1 cellular context compared by ENCODE assay signal in genomic region chr11:10744206-10744605, GRCh38.
TF ChIP-seq lines count a peak whose summit lies in the region.

No MANE protein-coding gene starts in this region.

TF ChIP-seq in K562, 482 proteins besides CTCF, POLR2A, EP300 and RAD21:
- no peak for TF ChIP-seq MTA2 (IDR thresholded peaks at IDR 0.05; ENCODE audit: low read depth)
- TF ChIP-seq ZFP36 (IDR thresholded peaks at IDR 0.05; ENCODE audit: low read depth, low read length, partially characterized antibody): peak; percentile 64
- TF ChIP-seq CBX1 (IDR thresholded peaks at IDR 0.05; ENCODE audit: low read depth): no peak
- TF ChIP-seq RNF2 (IDR thresholded peaks at IDR 0.05): 0 out of 2 replicates have a peak, but pooled peaks have one; percentile 2
- no peak for TF ChIP-seq KLF10 (CRISPR knock-in tag; IDR thresholded peaks at IDR 0.05)
- no peak for TF ChIP-seq PRDM10 (IDR thresholded peaks at IDR 0.05; ENCODE audit: partially characterized antibody)
- no peak for TF ChIP-seq KLF6 (CRISPR knock-in tag; IDR thresholded peaks at IDR 0.05; ENCODE audit: borderline replicate concordance)
- peak; percentile 70 for TF ChIP-seq ARID1B (IDR thresholded peaks at IDR 0.05)
- TF ChIP-seq EZH2 (IDR thresholded peaks at IDR 0.05; ENCODE audit: borderline replicate concordance, low read depth, low read length): no peak
- TF ChIP-seq TAL1 (IDR thresholded peaks at IDR 0.05): peak; percentile 27; the same call in 1 of the 2 replicates
- TF ChIP-seq CGGBP1 (CRISPR knock-in tag; IDR thresholded peaks at IDR 0.05): no peak
- TF ChIP-seq KLF16 (IDR thresholded peaks at IDR 0.05): peak; percentile 24; the same call in 1 of the 2 replicates
- TF ChIP-seq CTCFL (IDR thresholded peaks at IDR 0.05; ENCODE audit: borderline replicate concordance, insufficient read depth, low read depth, low read length, poor library complexity, severe bottlenecking): no peak
- TF ChIP-seq CBFA2T2 (conservative IDR thresholded peaks at IDR 0.05): 0 out of 2 replicates have a peak, but pooled peaks have one; percentile 12
- TF ChIP-seq ZNF518B (CRISPR knock-in tag; IDR thresholded peaks at IDR 0.05): no peak
- peak; percentile 61 for TF ChIP-seq CBFA2T3 (IDR thresholded peaks at IDR 0.05)
- 0 out of 2 replicates have a peak, but pooled peaks have one; percentile 5 for TF ChIP-seq JUND (IDR thresholded peaks at IDR 0.05; ENCODE audit: borderline replicate concordance, low read depth, low read length)
- TF ChIP-seq JUND (tag; IDR thresholded peaks at IDR 0.05; ENCODE audit: borderline replicate concordance, low read depth, low read length): no peak; the same call in 2 of the 3 replicates
- no peak for TF ChIP-seq ZNF134 (CRISPR knock-in tag; conservative IDR thresholded peaks at IDR 0.05)
- TF ChIP-seq TEAD1 (CRISPR knock-in tag; IDR thresholded peaks at IDR 0.05): no peak
- no peak for TF ChIP-seq ZNF444 (CRISPR knock-in tag; IDR thresholded peaks at IDR 0.05)
- no peak for TF ChIP-seq ZNF77 (CRISPR knock-in tag; IDR thresholded peaks at IDR 0.05)
- no peak for TF ChIP-seq ZNF347 (CRISPR knock-in tag; IDR thresholded peaks at IDR 0.05; ENCODE audit: low read depth)
- TF ChIP-seq SMARCA4 (IDR thresholded peaks at IDR 0.05): 0 out of 2 replicates have a peak, but pooled peaks have one; percentile 21
- no peak for TF ChIP-seq KLF1 (tag; IDR thresholded peaks at IDR 0.05)
- TF ChIP-seq SIN3A (IDR thresholded peaks at IDR 0.05; ENCODE audit: borderline replicate concordance in 2 of 2, control insufficient read depth in 1 of 2, low read depth in 2 of 2, low read length in 2 of 2): no peak
- TF ChIP-seq BDP1 (IDR thresholded peaks at IDR 0.05; ENCODE audit: insufficient read depth, insufficient read length): no peak
- TF ChIP-seq PYGO2 (tag; IDR thresholded peaks at IDR 0.05): no peak
- no peak for TF ChIP-seq MNT (conservative IDR thresholded peaks at IDR 0.05)
- TF ChIP-seq CCNT2 (IDR thresholded peaks at IDR 0.05; ENCODE audit: borderline replicate concordance, extremely low read depth, insufficient read length, low read depth, low read length): peak; percentile 56
- TF ChIP-seq DNMT1 (IDR thresholded peaks at IDR 0.05): no peak
- TF ChIP-seq ARID3A (IDR thresholded peaks at IDR 0.05; ENCODE audit: borderline replicate concordance, low read depth, low read length): 0 out of 2 replicates have a peak, but pooled peaks have one; percentile 10
- TF ChIP-seq TCF3 (CRISPR knock-in tag; IDR thresholded peaks at IDR 0.05): peak; percentile 50
- TF ChIP-seq ETV5 (CRISPR knock-in tag; IDR thresholded peaks at IDR 0.05; ENCODE audit: low read depth): no peak
- TF ChIP-seq RCOR1 (IDR thresholded peaks at IDR 0.05; ENCODE audit: borderline replicate concordance in 1 of 2, low read depth in 2 of 2, low read length in 2 of 2): peak in 1 of 2 experiments; percentile 30; a peak in 1 of 4 replicates
- no peak for TF ChIP-seq TRIM28 (IDR thresholded peaks at IDR 0.05)
- TF ChIP-seq CHAMP1 (IDR thresholded peaks at IDR 0.05): no peak
- no peak for TF ChIP-seq YBX1 (IDR thresholded peaks at IDR 0.05)
- TF ChIP-seq SOX6 (IDR thresholded peaks at IDR 0.05): peak; percentile 46
- TF ChIP-seq ETV1 (tag; conservative IDR thresholded peaks at IDR 0.05; ENCODE audit: low read depth): peak; percentile 58; the same call in 1 of the 2 replicates
- TF ChIP-seq HDGF (IDR thresholded peaks at IDR 0.05): no peak
- no peak for TF ChIP-seq ZNF133 (CRISPR knock-in tag; IDR thresholded peaks at IDR 0.05)
- no peak for TF ChIP-seq ERF (CRISPR knock-in tag; IDR thresholded peaks at IDR 0.05)
- no peak for TF ChIP-seq NCOA2 (IDR thresholded peaks at IDR 0.05; ENCODE audit: partially characterized antibody in 2 of 2)
- TF ChIP-seq PTRF (tag; IDR thresholded peaks at IDR 0.05): no peak
- TF ChIP-seq MEIS2 (IDR thresholded peaks at IDR 0.05; ENCODE audit: partially characterized antibody): peak; percentile 63
- no peak for TF ChIP-seq SMAD1 (IDR thresholded peaks at IDR 0.05; ENCODE audit: low read depth, low read length, partially characterized antibody)
TF ChIP-seq in K562: peak in this region for 16.
